ENCODE assay signal across 1 cellular context in the genomic region with DNA sequence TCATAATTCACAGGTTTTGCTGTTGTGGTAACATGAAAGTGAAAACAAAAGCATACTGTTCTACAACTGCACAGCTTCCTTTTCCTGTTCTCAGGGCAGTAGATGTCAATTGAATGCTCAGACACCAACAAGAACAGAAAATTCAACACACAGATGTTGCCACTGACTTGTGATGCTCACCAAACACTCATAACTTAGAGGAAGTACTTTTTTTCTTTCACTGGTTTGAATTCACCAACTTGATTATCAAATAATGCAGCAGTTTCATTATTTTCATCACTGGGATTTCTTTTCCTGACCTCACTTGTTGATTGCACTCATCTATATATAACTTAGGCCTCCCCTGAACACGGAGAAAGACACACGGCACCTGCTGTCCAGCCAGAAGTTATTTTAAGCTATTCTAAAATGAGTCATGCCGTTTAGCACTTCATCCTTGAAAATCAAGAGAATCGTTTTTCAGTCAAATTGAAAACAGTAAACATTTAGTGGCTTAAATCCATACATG.
TF ChIP-seq lines count a peak whose summit lies in the region.

No MANE protein-coding gene starts in this region.

TF ChIP-seq in GM12878, 131 proteins besides CTCF, POLR2A, EP300 and RAD21 (continued from another document and continues in another):
- TF ChIP-seq, protein P1, sequence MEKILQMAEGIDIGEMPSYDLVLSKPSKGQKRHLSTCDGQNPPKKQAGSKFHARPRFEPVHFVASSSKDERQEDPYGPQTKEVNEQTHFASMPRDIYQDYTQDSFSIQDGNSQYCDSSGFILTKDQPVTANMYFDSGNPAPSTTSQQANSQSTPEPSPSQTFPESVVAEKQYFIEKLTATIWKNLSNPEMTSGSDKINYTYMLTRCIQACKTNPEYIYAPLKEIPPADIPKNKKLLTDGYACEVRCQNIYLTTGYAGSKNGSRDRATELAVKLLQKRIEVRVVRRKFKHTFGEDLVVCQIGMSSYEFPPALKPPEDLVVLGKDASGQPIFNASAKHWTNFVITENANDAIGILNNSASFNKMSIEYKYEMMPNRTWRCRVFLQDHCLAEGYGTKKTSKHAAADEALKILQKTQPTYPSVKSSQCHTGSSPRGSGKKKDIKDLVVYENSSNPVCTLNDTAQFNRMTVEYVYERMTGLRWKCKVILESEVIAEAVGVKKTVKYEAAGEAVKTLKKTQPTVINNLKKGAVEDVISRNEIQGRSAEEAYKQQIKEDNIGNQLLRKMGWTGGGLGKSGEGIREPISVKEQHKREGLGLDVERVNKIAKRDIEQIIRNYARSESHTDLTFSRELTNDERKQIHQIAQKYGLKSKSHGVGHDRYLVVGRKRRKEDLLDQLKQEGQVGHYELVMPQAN (conservative IDR thresholded peaks at IDR 0.05): no peak
- no peak for TF ChIP-seq HCFC1 (IDR thresholded peaks at IDR 0.05; ENCODE audit: low read length)
- TF ChIP-seq IRF4 (IDR thresholded peaks at IDR 0.05; ENCODE audit: low read depth, low read length): peak; percentile 67; the same call in 1 of the 2 replicates
- TF ChIP-seq, protein P2, sequence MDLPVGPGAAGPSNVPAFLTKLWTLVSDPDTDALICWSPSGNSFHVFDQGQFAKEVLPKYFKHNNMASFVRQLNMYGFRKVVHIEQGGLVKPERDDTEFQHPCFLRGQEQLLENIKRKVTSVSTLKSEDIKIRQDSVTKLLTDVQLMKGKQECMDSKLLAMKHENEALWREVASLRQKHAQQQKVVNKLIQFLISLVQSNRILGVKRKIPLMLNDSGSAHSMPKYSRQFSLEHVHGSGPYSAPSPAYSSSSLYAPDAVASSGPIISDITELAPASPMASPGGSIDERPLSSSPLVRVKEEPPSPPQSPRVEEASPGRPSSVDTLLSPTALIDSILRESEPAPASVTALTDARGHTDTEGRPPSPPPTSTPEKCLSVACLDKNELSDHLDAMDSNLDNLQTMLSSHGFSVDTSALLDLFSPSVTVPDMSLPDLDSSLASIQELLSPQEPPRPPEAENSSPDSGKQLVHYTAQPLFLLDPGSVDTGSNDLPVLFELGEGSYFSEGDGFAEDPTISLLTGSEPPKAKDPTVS (IDR thresholded peaks at IDR 0.05; ENCODE audit: low read depth, low read length): no peak
- TF ChIP-seq, protein P3, sequence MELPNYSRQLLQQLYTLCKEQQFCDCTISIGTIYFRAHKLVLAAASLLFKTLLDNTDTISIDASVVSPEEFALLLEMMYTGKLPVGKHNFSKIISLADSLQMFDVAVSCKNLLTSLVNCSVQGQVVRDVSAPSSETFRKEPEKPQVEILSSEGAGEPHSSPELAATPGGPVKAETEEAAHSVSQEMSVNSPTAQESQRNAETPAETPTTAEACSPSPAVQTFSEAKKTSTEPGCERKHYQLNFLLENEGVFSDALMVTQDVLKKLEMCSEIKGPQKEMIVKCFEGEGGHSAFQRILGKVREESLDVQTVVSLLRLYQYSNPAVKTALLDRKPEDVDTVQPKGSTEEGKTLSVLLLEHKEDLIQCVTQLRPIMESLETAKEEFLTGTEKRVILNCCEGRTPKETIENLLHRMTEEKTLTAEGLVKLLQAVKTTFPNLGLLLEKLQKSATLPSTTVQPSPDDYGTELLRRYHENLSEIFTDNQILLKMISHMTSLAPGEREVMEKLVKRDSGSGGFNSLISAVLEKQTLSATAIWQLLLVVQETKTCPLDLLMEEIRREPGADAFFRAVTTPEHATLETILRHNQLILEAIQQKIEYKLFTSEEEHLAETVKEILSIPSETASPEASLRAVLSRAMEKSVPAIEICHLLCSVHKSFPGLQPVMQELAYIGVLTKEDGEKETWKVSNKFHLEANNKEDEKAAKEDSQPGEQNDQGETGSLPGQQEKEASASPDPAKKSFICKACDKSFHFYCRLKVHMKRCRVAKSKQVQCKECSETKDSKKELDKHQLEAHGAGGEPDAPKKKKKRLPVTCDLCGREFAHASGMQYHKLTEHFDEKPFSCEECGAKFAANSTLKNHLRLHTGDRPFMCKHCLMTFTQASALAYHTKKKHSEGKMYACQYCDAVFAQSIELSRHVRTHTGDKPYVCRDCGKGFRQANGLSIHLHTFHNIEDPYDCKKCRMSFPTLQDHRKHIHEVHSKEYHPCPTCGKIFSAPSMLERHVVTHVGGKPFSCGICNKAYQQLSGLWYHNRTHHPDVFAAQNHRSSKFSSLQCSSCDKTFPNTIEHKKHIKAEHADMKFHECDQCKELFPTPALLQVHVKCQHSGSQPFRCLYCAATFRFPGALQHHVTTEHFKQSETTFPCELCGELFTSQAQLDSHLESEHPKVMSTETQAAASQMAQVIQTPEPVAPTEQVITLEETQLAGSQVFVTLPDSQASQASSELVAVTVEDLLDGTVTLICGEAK (IDR thresholded peaks at IDR 0.05; ENCODE audit: borderline replicate concordance): peak; percentile 80
- TF ChIP-seq, protein P4, sequence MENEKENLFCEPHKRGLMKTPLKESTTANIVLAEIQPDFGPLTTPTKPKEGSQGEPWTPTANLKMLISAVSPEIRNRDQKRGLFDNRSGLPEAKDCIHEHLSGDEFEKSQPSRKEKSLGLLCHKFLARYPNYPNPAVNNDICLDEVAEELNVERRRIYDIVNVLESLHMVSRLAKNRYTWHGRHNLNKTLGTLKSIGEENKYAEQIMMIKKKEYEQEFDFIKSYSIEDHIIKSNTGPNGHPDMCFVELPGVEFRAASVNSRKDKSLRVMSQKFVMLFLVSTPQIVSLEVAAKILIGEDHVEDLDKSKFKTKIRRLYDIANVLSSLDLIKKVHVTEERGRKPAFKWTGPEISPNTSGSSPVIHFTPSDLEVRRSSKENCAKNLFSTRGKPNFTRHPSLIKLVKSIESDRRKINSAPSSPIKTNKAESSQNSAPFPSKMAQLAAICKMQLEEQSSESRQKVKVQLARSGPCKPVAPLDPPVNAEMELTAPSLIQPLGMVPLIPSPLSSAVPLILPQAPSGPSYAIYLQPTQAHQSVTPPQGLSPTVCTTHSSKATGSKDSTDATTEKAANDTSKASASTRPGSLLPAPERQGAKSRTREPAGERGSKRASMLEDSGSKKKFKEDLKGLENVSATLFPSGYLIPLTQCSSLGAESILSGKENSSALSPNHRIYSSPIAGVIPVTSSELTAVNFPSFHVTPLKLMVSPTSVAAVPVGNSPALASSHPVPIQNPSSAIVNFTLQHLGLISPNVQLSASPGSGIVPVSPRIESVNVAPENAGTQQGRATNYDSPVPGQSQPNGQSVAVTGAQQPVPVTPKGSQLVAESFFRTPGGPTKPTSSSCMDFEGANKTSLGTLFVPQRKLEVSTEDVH (IDR thresholded peaks at IDR 0.05; ENCODE audit: low read depth, partially characterized antibody): no peak
- peak; percentile 55; the same call in 1 of the 2 replicates for TF ChIP-seq JUND (IDR thresholded peaks at IDR 0.05; ENCODE audit: low read depth, low read length)
- TF ChIP-seq, protein P5, sequence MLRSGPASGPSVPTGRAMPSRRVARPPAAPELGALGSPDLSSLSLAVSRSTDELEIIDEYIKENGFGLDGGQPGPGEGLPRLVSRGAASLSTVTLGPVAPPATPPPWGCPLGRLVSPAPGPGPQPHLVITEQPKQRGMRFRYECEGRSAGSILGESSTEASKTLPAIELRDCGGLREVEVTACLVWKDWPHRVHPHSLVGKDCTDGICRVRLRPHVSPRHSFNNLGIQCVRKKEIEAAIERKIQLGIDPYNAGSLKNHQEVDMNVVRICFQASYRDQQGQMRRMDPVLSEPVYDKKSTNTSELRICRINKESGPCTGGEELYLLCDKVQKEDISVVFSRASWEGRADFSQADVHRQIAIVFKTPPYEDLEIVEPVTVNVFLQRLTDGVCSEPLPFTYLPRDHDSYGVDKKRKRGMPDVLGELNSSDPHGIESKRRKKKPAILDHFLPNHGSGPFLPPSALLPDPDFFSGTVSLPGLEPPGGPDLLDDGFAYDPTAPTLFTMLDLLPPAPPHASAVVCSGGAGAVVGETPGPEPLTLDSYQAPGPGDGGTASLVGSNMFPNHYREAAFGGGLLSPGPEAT (IDR thresholded peaks at IDR 0.05; ENCODE audit: low read depth): peak; percentile 71
- peak; percentile 70 for TF ChIP-seq GABPA (IDR thresholded peaks at IDR 0.05; ENCODE audit: low read depth)
- TF ChIP-seq BCL11A (IDR thresholded peaks at IDR 0.05; ENCODE audit: low read depth, low read length): peak; percentile 58; the same call in 1 of the 2 replicates
- TF ChIP-seq BHLHE40 (IDR thresholded peaks at IDR 0.05; ENCODE audit: borderline replicate concordance in 1 of 2, low read depth in 2 of 2, low read length in 1 of 2): peak; percentile 83 to 87
- TF ChIP-seq, protein P6, sequence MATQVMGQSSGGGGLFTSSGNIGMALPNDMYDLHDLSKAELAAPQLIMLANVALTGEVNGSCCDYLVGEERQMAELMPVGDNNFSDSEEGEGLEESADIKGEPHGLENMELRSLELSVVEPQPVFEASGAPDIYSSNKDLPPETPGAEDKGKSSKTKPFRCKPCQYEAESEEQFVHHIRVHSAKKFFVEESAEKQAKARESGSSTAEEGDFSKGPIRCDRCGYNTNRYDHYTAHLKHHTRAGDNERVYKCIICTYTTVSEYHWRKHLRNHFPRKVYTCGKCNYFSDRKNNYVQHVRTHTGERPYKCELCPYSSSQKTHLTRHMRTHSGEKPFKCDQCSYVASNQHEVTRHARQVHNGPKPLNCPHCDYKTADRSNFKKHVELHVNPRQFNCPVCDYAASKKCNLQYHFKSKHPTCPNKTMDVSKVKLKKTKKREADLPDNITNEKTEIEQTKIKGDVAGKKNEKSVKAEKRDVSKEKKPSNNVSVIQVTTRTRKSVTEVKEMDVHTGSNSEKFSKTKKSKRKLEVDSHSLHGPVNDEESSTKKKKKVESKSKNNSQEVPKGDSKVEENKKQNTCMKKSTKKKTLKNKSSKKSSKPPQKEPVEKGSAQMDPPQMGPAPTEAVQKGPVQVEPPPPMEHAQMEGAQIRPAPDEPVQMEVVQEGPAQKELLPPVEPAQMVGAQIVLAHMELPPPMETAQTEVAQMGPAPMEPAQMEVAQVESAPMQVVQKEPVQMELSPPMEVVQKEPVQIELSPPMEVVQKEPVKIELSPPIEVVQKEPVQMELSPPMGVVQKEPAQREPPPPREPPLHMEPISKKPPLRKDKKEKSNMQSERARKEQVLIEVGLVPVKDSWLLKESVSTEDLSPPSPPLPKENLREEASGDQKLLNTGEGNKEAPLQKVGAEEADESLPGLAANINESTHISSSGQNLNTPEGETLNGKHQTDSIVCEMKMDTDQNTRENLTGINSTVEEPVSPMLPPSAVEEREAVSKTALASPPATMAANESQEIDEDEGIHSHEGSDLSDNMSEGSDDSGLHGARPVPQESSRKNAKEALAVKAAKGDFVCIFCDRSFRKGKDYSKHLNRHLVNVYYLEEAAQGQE (IDR thresholded peaks at IDR 0.05; ENCODE audit: low read depth, low read length): no peak
- no peak for TF ChIP-seq BRCA1 (IDR thresholded peaks at IDR 0.05; ENCODE audit: low read depth, low read length)
- TF ChIP-seq HDAC2 (IDR thresholded peaks at IDR 0.05): no peak
- TF ChIP-seq, protein P7, sequence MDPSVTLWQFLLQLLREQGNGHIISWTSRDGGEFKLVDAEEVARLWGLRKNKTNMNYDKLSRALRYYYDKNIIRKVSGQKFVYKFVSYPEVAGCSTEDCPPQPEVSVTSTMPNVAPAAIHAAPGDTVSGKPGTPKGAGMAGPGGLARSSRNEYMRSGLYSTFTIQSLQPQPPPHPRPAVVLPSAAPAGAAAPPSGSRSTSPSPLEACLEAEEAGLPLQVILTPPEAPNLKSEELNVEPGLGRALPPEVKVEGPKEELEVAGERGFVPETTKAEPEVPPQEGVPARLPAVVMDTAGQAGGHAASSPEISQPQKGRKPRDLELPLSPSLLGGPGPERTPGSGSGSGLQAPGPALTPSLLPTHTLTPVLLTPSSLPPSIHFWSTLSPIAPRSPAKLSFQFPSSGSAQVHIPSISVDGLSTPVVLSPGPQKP (IDR thresholded peaks at IDR 0.05; ENCODE audit: low read depth, low read length): no peak
- no peak for TF ChIP-seq CHD1 (IDR thresholded peaks at IDR 0.05; ENCODE audit: low read depth, low read length)
- TF ChIP-seq POU2F2 (IDR thresholded peaks at IDR 0.05; ENCODE audit: borderline replicate concordance, low read depth, low read length): no peak
- TF ChIP-seq, protein P8, sequence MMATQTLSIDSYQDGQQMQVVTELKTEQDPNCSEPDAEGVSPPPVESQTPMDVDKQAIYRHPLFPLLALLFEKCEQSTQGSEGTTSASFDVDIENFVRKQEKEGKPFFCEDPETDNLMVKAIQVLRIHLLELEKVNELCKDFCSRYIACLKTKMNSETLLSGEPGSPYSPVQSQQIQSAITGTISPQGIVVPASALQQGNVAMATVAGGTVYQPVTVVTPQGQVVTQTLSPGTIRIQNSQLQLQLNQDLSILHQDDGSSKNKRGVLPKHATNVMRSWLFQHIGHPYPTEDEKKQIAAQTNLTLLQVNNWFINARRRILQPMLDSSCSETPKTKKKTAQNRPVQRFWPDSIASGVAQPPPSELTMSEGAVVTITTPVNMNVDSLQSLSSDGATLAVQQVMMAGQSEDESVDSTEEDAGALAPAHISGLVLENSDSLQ (IDR thresholded peaks at IDR 0.05): peak; percentile 62; the same call in 1 of the 2 replicates
- no peak for TF ChIP-seq RCOR1 (conservative IDR thresholded peaks at IDR 0.05; ENCODE audit: low read depth, low read length)
- TF ChIP-seq SP1 (IDR thresholded peaks at IDR 0.05; ENCODE audit: low read depth, low read length): peak; percentile 6
- TF ChIP-seq, protein P9, sequence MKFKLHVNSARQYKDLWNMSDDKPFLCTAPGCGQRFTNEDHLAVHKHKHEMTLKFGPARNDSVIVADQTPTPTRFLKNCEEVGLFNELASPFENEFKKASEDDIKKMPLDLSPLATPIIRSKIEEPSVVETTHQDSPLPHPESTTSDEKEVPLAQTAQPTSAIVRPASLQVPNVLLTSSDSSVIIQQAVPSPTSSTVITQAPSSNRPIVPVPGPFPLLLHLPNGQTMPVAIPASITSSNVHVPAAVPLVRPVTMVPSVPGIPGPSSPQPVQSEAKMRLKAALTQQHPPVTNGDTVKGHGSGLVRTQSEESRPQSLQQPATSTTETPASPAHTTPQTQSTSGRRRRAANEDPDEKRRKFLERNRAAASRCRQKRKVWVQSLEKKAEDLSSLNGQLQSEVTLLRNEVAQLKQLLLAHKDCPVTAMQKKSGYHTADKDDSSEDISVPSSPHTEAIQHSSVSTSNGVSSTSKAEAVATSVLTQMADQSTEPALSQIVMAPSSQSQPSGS (IDR thresholded peaks at IDR 0.05; ENCODE audit: low read length): peak; percentile 95
- TF ChIP-seq ZBED1 (IDR thresholded peaks at IDR 0.05; ENCODE audit: borderline replicate concordance): peak; percentile 86; the same call in 1 of the 2 replicates
- no peak for TF ChIP-seq SUZ12 (IDR thresholded peaks at IDR 0.05; ENCODE audit: unreplicated experiment)
- TF ChIP-seq, protein P10, sequence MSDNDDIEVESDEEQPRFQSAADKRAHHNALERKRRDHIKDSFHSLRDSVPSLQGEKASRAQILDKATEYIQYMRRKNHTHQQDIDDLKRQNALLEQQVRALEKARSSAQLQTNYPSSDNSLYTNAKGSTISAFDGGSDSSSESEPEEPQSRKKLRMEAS (IDR thresholded peaks at IDR 0.05; ENCODE audit: low read depth, low read length): no peak
- TF ChIP-seq CREM (IDR thresholded peaks at IDR 0.05; ENCODE audit: low read depth): peak; percentile 81; the same call in 1 of the 2 replicates
- no peak; the same call in 1 of the 2 replicates for TF ChIP-seq NR2F1 (conservative IDR thresholded peaks at IDR 0.05)
